ENCODE assay signal across 17 cellular contexts in the genomic region with DNA sequence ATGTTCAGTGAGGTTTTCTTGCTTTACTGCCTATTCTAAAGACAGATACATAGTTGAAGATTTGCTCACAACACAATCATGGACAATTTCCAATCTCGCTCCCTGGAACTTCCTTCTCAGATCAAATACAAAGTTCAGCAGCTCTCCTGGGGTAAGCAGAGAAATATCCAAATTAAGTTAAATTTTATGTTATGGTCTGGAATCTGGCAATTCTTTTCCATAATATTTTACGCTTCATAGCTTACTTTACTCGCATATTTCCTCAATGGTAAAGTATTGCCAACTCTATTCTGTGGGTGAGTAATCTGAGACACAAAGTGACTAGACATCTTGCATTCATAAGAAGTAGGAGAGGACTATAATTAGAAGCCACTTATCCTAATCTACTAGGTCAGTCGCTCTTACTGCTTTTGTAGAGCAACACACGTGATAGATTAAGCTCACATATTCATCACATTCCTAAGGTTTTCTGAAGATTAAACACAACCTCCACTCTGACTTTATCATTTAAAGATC.
DNase-seq lines count a peak whose midpoint lies in the region; ATAC-seq and TF ChIP-seq lines count a peak whose summit lies in the region.
"Had no signal": no experiment of that assay in that cellular context is flagged by ENCODE, and none has a peak within 500 bp of the region (broad histone marks: within the 10 kb centered on the region; RNA-seq: fewer than 3 reads in every experiment).

No MANE protein-coding gene starts in this region.

- CTCF ChIA-PET in PC-9 (lab: Charles Lee), result no interaction called here

- no peak for TF ChIP-seq CTCF in choroid plexus epithelial cell (conservative IDR thresholded peaks at IDR 0.05; ENCODE audit: low read depth, low read length)
- no peak for TF ChIP-seq CTCF in PC-9 (conservative IDR thresholded peaks at IDR 0.05)

- intact Hi-C loops in PC-9 (cut with micrococcal nuclease; ENCODE audit: unreplicated experiment), result no loop called here

- no TSS peak for BruUV-seq in PC-9 (replicated peaks; lab: Mats Ljungman, UMichigan)

- no peaks in the 10 kb centered on the region for H3K4me1 ChIP-seq in PC-9 (replicated peaks; ENCODE audit: insufficient read depth)
- H3K4me1 ChIP-seq: transverse colon had no signal

- no peaks in the 10 kb centered on the region for H3K27me3 ChIP-seq in MG63
- H3K27me3 ChIP-seq in PC-9 (ENCODE audit: insufficient read depth, low read depth), result no peaks in the 10 kb centered on the region; the same call in 1 of the 2 replicates
- H3K27me3 ChIP-seq: transverse colon had no signal

- H2AFZ ChIP-seq in PC-9, result no peak overlapping the region

- POLR2A ChIA-PET in PC-9 (lab: Charles Lee; ENCODE audit: unreplicated experiment), result no interaction called here

- no peaks in the 10 kb centered on the region for H3K79me2 ChIP-seq in PC-9 (ENCODE audit: low read depth)

- no peaks in the 10 kb centered on the region for H4K20me1 ChIP-seq in PC-9 (ENCODE audit: insufficient read depth)

- H3K9me3 ChIP-seq in MG63, result no peaks in the 10 kb centered on the region
- H3K9me3 ChIP-seq in PC-9 (ENCODE audit: insufficient read depth, low read depth), result no peaks in the 10 kb centered on the region
- H3K9me3 ChIP-seq: transverse colon had no signal

- H3K4me2 ChIP-seq in PC-9, result no peak overlapping the region

- ATAC-seq in HG03571 (IDR thresholded peaks at IDR 0.05; ENCODE audit: unreplicated experiment), result no peak
- no peak for ATAC-seq in GM21529 (IDR thresholded peaks at IDR 0.05; ENCODE audit: unreplicated experiment)
- ATAC-seq: effector memory CD8-positive, alpha-beta T cell; HepG2 had no signal

- H3K36me3 ChIP-seq in MG63 (no peaks in the 10 kb centered on the region), PC-9 (ENCODE audit: low read depth) (no peaks in the 10 kb centered on the region)
- H3K36me3 ChIP-seq: transverse colon had no signal

- H3K4me3 ChIP-seq in choroid plexus epithelial cell (ENCODE audit: low read depth, low read length), result no peak overlapping the region
- H3K4me3 ChIP-seq in MG63, result no peak overlapping the region
- H3K4me3 ChIP-seq in PC-9, result no peak overlapping the region
- H3K4me3 ChIP-seq: transverse colon had no signal

- H3K9me2 ChIP-seq in PC-9 (ENCODE audit: insufficient read depth), result no peaks in the 10 kb centered on the region

- H3K27ac ChIP-seq in PC-9, result no peak overlapping the region
- H3K27ac ChIP-seq: transverse colon had no signal

- DNase-seq in Daoy (ENCODE audit: low read depth) (peak; percentile 30), M059J (ENCODE audit: low read depth) (peak; percentile 87), choroid plexus epithelial cell (ENCODE audit: low read depth) (peak; percentile 36), non-pigmented ciliary epithelial cell (ENCODE audit: low read depth) (peak; percentile 71), MG63 (no peak), PC-9 (no peak)
- DNase-seq: activated effector memory CD4-positive, alpha-beta T cell treated with Interleukin-2 at 50 U/mL for 16 hours; CD4-positive, alpha-beta memory T cell; effector memory CD8-positive, alpha-beta T cell; left cardiac atrium; naive B cell; NCI-H1092; stimulated activated CD4-positive, alpha-beta T cell treated with anti-CD3 and anti-CD28 coated beads, Interleukin-2, amount 100 ng/mL, for 24 hours; transverse colon had no signal

- no peaks in the 10 kb centered on the region for H3F3A ChIP-seq in PC-9 (ENCODE audit: insufficient read depth, low read depth)

Comparison
In these comparisons a context has a peak if more than half of its experiments do, and no peak if none do; other contexts are left out.
1. DNase-seq: peak in Daoy (single experiment), M059J (single experiment), choroid plexus epithelial cell (single experiment) and non-pigmented ciliary epithelial cell (single experiment); none in MG63 (single experiment) and PC-9 (0 of 2).